Comparison of ENCODE assay signal across 2 cellular contexts in the genomic region with DNA sequence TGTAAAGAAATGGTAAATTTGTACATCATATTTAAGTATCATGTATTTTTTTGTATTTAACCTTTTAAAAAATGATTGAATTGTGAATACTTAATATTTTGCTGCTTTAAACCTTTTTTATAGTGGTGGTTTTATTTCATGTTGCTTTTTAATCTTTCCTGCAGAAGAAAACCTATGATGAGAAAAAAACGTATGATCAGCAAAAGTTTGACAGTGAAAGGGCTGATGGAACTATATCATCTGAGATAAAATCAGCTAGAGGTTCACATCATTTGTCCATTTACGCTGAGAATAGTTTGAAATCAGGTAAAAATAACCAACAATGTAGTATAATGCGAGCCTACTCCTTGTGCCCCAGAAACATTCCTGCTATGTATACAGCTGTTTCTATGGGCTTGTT.
TF ChIP-seq lines count a peak whose summit lies in the region.

No MANE protein-coding gene starts in this region.

TF ChIP-seq in A549, 52 proteins besides CTCF, POLR2A, EP300 and RAD21:
- TF ChIP-seq GATA3 (IDR thresholded peaks at IDR 0.05; ENCODE audit: borderline replicate concordance) (no peak), CHD4 (IDR thresholded peaks at IDR 0.05; ENCODE audit: borderline replicate concordance) (no peak), MAFK (IDR thresholded peaks at IDR 0.05; ENCODE audit: partially characterized antibody) (peak; percentile 81), CEBPB (IDR thresholded peaks at IDR 0.05) (no peak)

TF ChIP-seq in IMR-90, 13 proteins besides CTCF, POLR2A, EP300 and RAD21:
- TF ChIP-seq MAFK (IDR thresholded peaks at IDR 0.05; ENCODE audit: low read depth, low read length) (peak; percentile 67), FOS (IDR thresholded peaks at IDR 0.05; ENCODE audit: low read depth, low read length) (no peak), MAZ (IDR thresholded peaks at IDR 0.05; ENCODE audit: borderline replicate concordance, low read depth, low read length) (no peak), NFE2L2 (IDR thresholded peaks at IDR 0.05; ENCODE audit: low read depth, low read length) (no peak), RFX5 (IDR thresholded peaks at IDR 0.05; ENCODE audit: low read depth, low read length) (no peak)
- TF ChIP-seq, protein P1, sequence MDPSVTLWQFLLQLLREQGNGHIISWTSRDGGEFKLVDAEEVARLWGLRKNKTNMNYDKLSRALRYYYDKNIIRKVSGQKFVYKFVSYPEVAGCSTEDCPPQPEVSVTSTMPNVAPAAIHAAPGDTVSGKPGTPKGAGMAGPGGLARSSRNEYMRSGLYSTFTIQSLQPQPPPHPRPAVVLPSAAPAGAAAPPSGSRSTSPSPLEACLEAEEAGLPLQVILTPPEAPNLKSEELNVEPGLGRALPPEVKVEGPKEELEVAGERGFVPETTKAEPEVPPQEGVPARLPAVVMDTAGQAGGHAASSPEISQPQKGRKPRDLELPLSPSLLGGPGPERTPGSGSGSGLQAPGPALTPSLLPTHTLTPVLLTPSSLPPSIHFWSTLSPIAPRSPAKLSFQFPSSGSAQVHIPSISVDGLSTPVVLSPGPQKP (IDR thresholded peaks at IDR 0.05; ENCODE audit: borderline replicate concordance, low read depth, low read length), result no peak
